In the genomic region with DNA sequence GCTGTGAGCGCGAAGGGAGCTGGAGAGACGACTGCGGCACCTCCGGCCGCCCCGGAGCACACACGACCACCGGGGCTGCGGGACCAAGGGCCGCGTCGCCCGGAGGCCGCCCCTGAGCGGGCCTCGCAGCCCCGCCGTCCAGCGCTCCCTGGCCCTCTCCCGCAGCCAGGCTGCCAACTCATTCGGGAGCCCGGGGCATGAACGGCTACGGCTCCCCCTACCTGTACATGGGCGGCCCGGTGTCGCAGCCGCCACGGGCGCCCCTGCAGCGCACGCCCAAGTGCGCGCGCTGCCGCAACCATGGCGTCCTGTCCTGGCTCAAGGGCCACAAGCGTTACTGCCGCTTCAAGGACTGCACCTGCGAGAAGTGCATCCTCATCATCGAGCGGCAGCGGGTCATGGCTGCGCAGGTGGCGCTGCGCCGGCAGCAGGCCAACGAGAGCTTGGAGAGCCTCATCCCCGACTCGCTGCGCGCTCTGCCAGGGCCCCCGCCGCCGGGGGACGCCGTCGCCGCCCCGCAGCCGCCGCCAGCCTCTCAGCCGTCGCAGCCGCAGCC, we compare ENCODE assay signal across 11 cellular contexts. TPM values are rescaled to one million over a fixed set of nuclear protein-coding genes. Genes with fewer than 3 reads are reported as not detected.
A peak's percentile ranks its signal among the peaks of the same experiment; 100 is the strongest.
DNase-seq lines count a peak whose midpoint lies in the region; ATAC-seq, FAIRE-seq and TF ChIP-seq lines count a peak whose summit lies in the region.
"Had no signal": no experiment of that assay in that cellular context is flagged by ENCODE, and none has a peak within 500 bp of the region (broad histone marks: within the 10 kb centered on the region; RNA-seq: fewer than 3 reads in every experiment).

No MANE protein-coding gene starts in this region.

- H3K9ac ChIP-seq in iPS-18a (ENCODE audit: low read length) (no peak overlapping the region), subcutaneous abdominal adipose tissue (ENCODE audit: low read length in 5 of 5) (peak overlapping the region in 1 of 5 donors; percentile 14)

- H3K27ac ChIP-seq in iPS-18a (ENCODE audit: low read length), result no peak overlapping the region
- H3K27ac ChIP-seq in subcutaneous abdominal adipose tissue (ENCODE audit: low read depth, low read length), result no peak overlapping the region
- H3K27ac ChIP-seq in aorta (ENCODE audit: low read depth in 1 of 2, low read length in 2 of 2), result no peak overlapping the region
- H3K27ac ChIP-seq: C4-2B had no signal

- TF ChIP-seq CTCF in D721Med (IDR thresholded peaks at IDR 0.05; ENCODE audit: insufficient read depth, missing control alignments), result no peak

- H3K4me3 ChIP-seq in iPS-18a (ENCODE audit: low read length), result peak overlapping the region; percentile 44
- peak overlapping the region in 4 of 5 donors; percentile 59 to 73 (median 68) for H3K4me3 ChIP-seq in subcutaneous abdominal adipose tissue (ENCODE audit: low read depth in 1 of 5, low read length in 5 of 5)
- no peak overlapping the region for H3K4me3 ChIP-seq in aorta (ENCODE audit: low read length in 2 of 2)

- H3K9me3 ChIP-seq in iPS-18a (ENCODE audit: control insufficient read depth, low read depth, low read length) (no peaks in the 10 kb centered on the region), subcutaneous abdominal adipose tissue (ENCODE audit: control insufficient read depth in 5 of 5, low read length in 5 of 5) (no peaks in the 10 kb centered on the region), aorta (ENCODE audit: control insufficient read depth, low read length) (no peaks in the 10 kb centered on the region)

- H3K9me3 Mint-ChIP-seq in activated naive CD4-positive, alpha-beta T cell treated with anti-CD3 and anti-CD28 coated beads for 36 hours, result no peaks in the 10 kb centered on the region

- WGBS in aorta, 2 donors, result 1 to 2% methylated on average over 48 to 66 of the region's 66 CpGs

- CTCF ChIA-PET in activated naive CD4-positive, alpha-beta T cell treated with anti-CD3 and anti-CD28 coated beads for 36 hours (lab: Charles Lee), result interaction anchor here (0.6 kb wide), 1 partner anchor 435 kb away, joined by 3 read pairs; no protein-coding TSS in a partner anchor

- H3K4me1 ChIP-seq in iPS-18a (ENCODE audit: control insufficient read depth, low read depth, low read length) (peaks cover 35% of the 10 kb centered on the region), subcutaneous abdominal adipose tissue (ENCODE audit: control insufficient read depth in 5 of 5, insufficient read depth in 5 of 5, low read length in 5 of 5) (peaks cover 0 to 64% (median 35%) of the 10 kb centered on the region in 5 donors), aorta (ENCODE audit: control insufficient read depth in 1 of 2, insufficient read depth in 2 of 2, low read length in 2 of 2) (no peaks in the 10 kb centered on the region)

- FAIRE-seq in D721Med (lab: Jason Lieb, UNC), result no peak

- DNase-seq in activated naive CD4-positive, alpha-beta T cell treated with anti-CD3 and anti-CD28 coated beads for 36 hours, result no peak
- DNase-seq in activated naive CD4-positive, alpha-beta T cell treated with Interleukin-2 at 50 U/mL for 16 hours, result no peak
- DNase-seq in NCI-H748 treated with DMSO at 0.1 percent for 48 hours (lab: John Stamatoyannopoulos, UW) (peak; percentile 45), SIG-M5 treated with dmso at 0.1 percent for 504 hours (lab: John Stamatoyannopoulos, UW; ENCODE audit: unreplicated experiment) (no peak), aorta (no peak), D721Med (ENCODE audit: insufficient read length, low spot score) (no peak)
- DNase-seq: Kasumi-1; naive thymus-derived CD4-positive, alpha-beta T cell had no signal

- no peak overlapping the region for H3K27ac Mint-ChIP-seq in activated naive CD4-positive, alpha-beta T cell treated with anti-CD3 and anti-CD28 coated beads for 36 hours

- intact Hi-C loops in activated naive CD4-positive, alpha-beta T cell treated with anti-CD3 and anti-CD28 coated beads for 36 hours (cut with micrococcal nuclease), result no loop called here
- intact Hi-C loops in aorta (cut with DNase I), result no loop called here

- H3K36me3 ChIP-seq in iPS-18a (ENCODE audit: control insufficient read depth, low read depth, low read length) (no peaks in the 10 kb centered on the region), subcutaneous abdominal adipose tissue (ENCODE audit: control insufficient read depth in 5 of 5, insufficient read depth in 5 of 5, low read length in 5 of 5) (no peaks in the 10 kb centered on the region), aorta (ENCODE audit: control insufficient read depth in 1 of 2, insufficient read depth in 2 of 2, low read length in 1 of 2) (no peaks in the 10 kb centered on the region)

- peaks cover 20% of the 10 kb centered on the region for H3K4me1 Mint-ChIP-seq in activated naive CD4-positive, alpha-beta T cell treated with anti-CD3 and anti-CD28 coated beads for 36 hours (ENCODE audit: low read depth)

- H3K4me3 Mint-ChIP-seq in activated naive CD4-positive, alpha-beta T cell treated with anti-CD3 and anti-CD28 coated beads for 36 hours, result peak overlapping the region; percentile 11

- H3K27me3 ChIP-seq in iPS-18a (ENCODE audit: control insufficient read depth, insufficient read depth, low read length) (peaks cover 99% of the 10 kb centered on the region), subcutaneous abdominal adipose tissue (ENCODE audit: control insufficient read depth in 5 of 5, insufficient read depth in 4 of 5, low read length in 5 of 5) (peaks cover 5 to 73% (median 45%) of the 10 kb centered on the region in 5 donors), aorta (ENCODE audit: control insufficient read depth in 1 of 2, insufficient read depth in 2 of 2, low read length in 1 of 2) (no peaks in the 10 kb centered on the region)

- no peaks in the 10 kb centered on the region for H3K36me3 Mint-ChIP-seq in activated naive CD4-positive, alpha-beta T cell treated with anti-CD3 and anti-CD28 coated beads for 36 hours (ENCODE audit: low read depth)

- H3K27me3 Mint-ChIP-seq in activated naive CD4-positive, alpha-beta T cell treated with anti-CD3 and anti-CD28 coated beads for 36 hours (ENCODE audit: low read depth), result peaks cover 77% of the 10 kb centered on the region

- no peak for ATAC-seq in aorta (ENCODE audit: low FRiP score)
- ATAC-seq: naive thymus-derived CD4-positive, alpha-beta T cell had no signal

RNA-seq across cellular contexts. Expression of a gene that starts 0.4 kb away (rescaled TPM):
- not detected for total RNA-seq in activated naive CD4-positive, alpha-beta T cell treated with anti-CD3 and anti-CD28 coated beads for 36 hours
- 1 to 10 TPM in 1 of 2 donors, under 1 TPM in 1; 0.26 to 1.2 TPM for total RNA-seq in aorta
- not detected for polyA plus RNA-seq in aorta
- total RNA-seq: naive thymus-derived CD4-positive, alpha-beta T cell had no signal
- polyA plus RNA-seq: naive thymus-derived CD4-positive, alpha-beta T cell had no signal

Comparison
In these comparisons a context has a peak if more than half of its experiments do, and no peak if none do; other contexts are left out.
1. H3K4me3 ChIP-seq: peak in iPS-18a (single experiment) and subcutaneous abdominal adipose tissue (4 of 5); none in aorta (0 of 2).